9 cellular contexts compared by ENCODE assay signal in the genomic region with DNA sequence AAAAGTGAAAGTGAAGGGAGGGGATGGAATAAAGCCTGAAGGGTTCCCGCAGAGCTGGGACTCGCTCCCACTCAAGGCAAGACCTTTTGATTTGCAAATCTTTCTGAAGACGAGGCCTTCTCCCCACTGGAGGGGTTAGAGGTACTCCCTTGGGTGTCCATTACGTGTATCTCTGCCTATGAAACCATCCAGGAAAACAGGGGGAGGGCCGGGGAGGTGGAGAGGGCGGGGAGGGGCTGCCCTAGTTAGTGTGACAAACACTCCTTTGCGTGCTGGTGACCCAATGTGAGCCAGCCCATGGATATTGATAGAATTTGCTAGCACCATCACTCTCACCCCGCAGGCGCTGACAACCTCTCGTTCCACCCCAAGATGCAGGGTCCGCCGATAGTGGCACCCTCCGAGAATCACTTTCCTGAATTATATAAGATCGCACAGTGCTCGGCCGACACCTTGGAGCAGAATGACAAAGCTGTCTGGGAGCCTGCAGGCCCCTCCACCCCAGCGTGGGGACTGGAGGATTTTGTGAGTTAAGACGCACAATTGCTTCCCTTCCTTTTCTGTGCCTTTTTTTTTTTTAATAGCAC.
A peak's percentile ranks its signal among the peaks of the same experiment; 100 is the strongest.
DNase-seq lines count a peak whose midpoint lies in the region; ATAC-seq lines count a peak whose summit lies in the region.
"Had no signal": no experiment of that assay in that cellular context is flagged by ENCODE, and none has a peak within 500 bp of the region (broad histone marks: within the 10 kb centered on the region; RNA-seq: fewer than 3 reads in every experiment).

No MANE protein-coding gene starts in this region.

- H3K36me3 ChIP-seq in HAP-1 (replicated peaks) (no peaks in the 10 kb centered on the region), iPS-20b (ENCODE audit: insufficient read depth, low read depth, low read length) (peaks cover 6% of the 10 kb centered on the region; the same call in 1 of the 2 replicates)
- H3K36me3 ChIP-seq: brain microvascular endothelial cell had no signal

- peak overlapping the region; percentile 54 for H3K4me3 Mint-ChIP-seq in activated T-helper 1 cell treated with anti-CD3 and anti-CD28 coated beads, Interleukin-12 subunit alpha, Interleukin-12 subunit beta, Interleukin-2, Interleukin-4 antibody, amounts not matched to agents 30 ng/mL and 10 ng/mL and 1 ng/mL, durations not matched to agents 14 hours and 24 hours and 36 hours
- H3K4me3 Mint-ChIP-seq in stimulated activated naive B cell treated with anti-CD40 and anti-IgM and Interleukin-4, amounts not matched to agents 10 μg/mL and 1 μg/mL and 100 μg/mL, for 72 hours: peak overlapping the region; percentile 86

- H3K4me1 ChIP-seq in HAP-1 (peaks cover 8% of the 10 kb centered on the region), iPS-20b (ENCODE audit: insufficient read depth, low read length) (peaks cover 18% of the 10 kb centered on the region; the same call in 1 of the 2 replicates)

- no peaks in the 10 kb centered on the region for H3K27me3 Mint-ChIP-seq in activated T-helper 1 cell treated with anti-CD3 and anti-CD28 coated beads, Interleukin-12 subunit alpha, Interleukin-12 subunit beta, Interleukin-2, Interleukin-4 antibody, amounts not matched to agents 30 ng/mL and 10 ng/mL and 1 ng/mL, durations not matched to agents 14 hours and 24 hours and 36 hours (ENCODE audit: insufficient read depth)
- H3K27me3 Mint-ChIP-seq in stimulated activated naive B cell treated with anti-CD40 and anti-IgM and Interleukin-4, amounts not matched to agents 10 μg/mL and 1 μg/mL and 100 μg/mL, for 72 hours: peaks cover 32 to 47% of the 10 kb centered on the region in 2 donors

- DNase-seq in HAP-1 (ENCODE audit: low spot score in 2 of 2) (peak; percentile 9 to 56), occipital lobe (lab: John Stamatoyannopoulos, UW) (no peak), NK-92 (lab: John Stamatoyannopoulos, UW; ENCODE audit: unreplicated experiment) (no peak)
- DNase-seq in activated T-helper 1 cell treated with anti-CD3 and anti-CD28 coated beads, Interleukin-12 subunit alpha, Interleukin-12 subunit beta, Interleukin-2, Interleukin-4 antibody, amounts not matched to agents 30 ng/mL and 10 ng/mL and 1 ng/mL, durations not matched to agents 14 hours and 24 hours and 36 hours (ENCODE audit: low spot score): no peak
- no peak for DNase-seq in stimulated activated naive B cell treated with anti-CD40 and anti-IgM and Interleukin-4, amounts not matched to agents 10 μg/mL and 1 μg/mL and 100 μg/mL, for 72 hours
- no peak for DNase-seq in effector CD4-positive, alpha-beta T cell
- DNase-seq: midbrain had no signal

- H3K27me3 ChIP-seq in HAP-1 (ENCODE audit: low read depth) (no peaks in the 10 kb centered on the region), iPS-20b (ENCODE audit: insufficient read depth, low read length) (no peaks in the 10 kb centered on the region)
- H3K27me3 ChIP-seq: brain microvascular endothelial cell had no signal

- peak; percentile 22 to 29 for ATAC-seq in stimulated activated naive B cell treated with anti-CD40 and anti-IgM and Interleukin-4, amounts not matched to agents 10 μg/mL and 1 μg/mL and 100 μg/mL, for 72 hours (replicated peaks)

- H3K4me1 Mint-ChIP-seq in activated T-helper 1 cell treated with anti-CD3 and anti-CD28 coated beads, Interleukin-12 subunit alpha, Interleukin-12 subunit beta, Interleukin-2, Interleukin-4 antibody, amounts not matched to agents 30 ng/mL and 10 ng/mL and 1 ng/mL, durations not matched to agents 14 hours and 24 hours and 36 hours (ENCODE audit: low read depth): peaks cover 9% of the 10 kb centered on the region
- H3K4me1 Mint-ChIP-seq in stimulated activated naive B cell treated with anti-CD40 and anti-IgM and Interleukin-4, amounts not matched to agents 10 μg/mL and 1 μg/mL and 100 μg/mL, for 72 hours: peaks cover 15 to 37% of the 10 kb centered on the region in 2 donors

- peak overlapping the region; percentile 6 for H3K27ac ChIP-seq in iPS-20b (ENCODE audit: low read length)
- H3K27ac ChIP-seq: brain microvascular endothelial cell had no signal

- H3K9me3 ChIP-seq in HAP-1 (no peaks in the 10 kb centered on the region), iPS-20b (ENCODE audit: insufficient read depth, low read depth, low read length) (no peaks in the 10 kb centered on the region)

- in situ Hi-C loops in HAP-1 (cut with MboI; ENCODE audit: low sequenced_read_pairs): no loop called here

- peak overlapping the region; percentile 56; the same call in 1 of the 2 replicates for H3K9ac ChIP-seq in iPS-20b (ENCODE audit: low read depth, low read length)

- no peaks in the 10 kb centered on the region for H3K36me3 Mint-ChIP-seq in activated T-helper 1 cell treated with anti-CD3 and anti-CD28 coated beads, Interleukin-12 subunit alpha, Interleukin-12 subunit beta, Interleukin-2, Interleukin-4 antibody, amounts not matched to agents 30 ng/mL and 10 ng/mL and 1 ng/mL, durations not matched to agents 14 hours and 24 hours and 36 hours (ENCODE audit: low read depth)
- H3K36me3 Mint-ChIP-seq in stimulated activated naive B cell treated with anti-CD40 and anti-IgM and Interleukin-4, amounts not matched to agents 10 μg/mL and 1 μg/mL and 100 μg/mL, for 72 hours: no peaks in the 10 kb centered on the region

- H3K4me3 ChIP-seq in HAP-1 (no peak overlapping the region), iPS-20b (ENCODE audit: low read length) (no peak overlapping the region)

- intact Hi-C loops in activated T-helper 1 cell treated with anti-CD3 and anti-CD28 coated beads, Interleukin-12 subunit alpha, Interleukin-12 subunit beta, Interleukin-2, Interleukin-4 antibody, amounts not matched to agents 30 ng/mL and 10 ng/mL and 1 ng/mL, durations not matched to agents 14 hours and 24 hours and 36 hours (cut with micrococcal nuclease): no loop called here

- no peak overlapping the region for H3K27ac Mint-ChIP-seq in activated T-helper 1 cell treated with anti-CD3 and anti-CD28 coated beads, Interleukin-12 subunit alpha, Interleukin-12 subunit beta, Interleukin-2, Interleukin-4 antibody, amounts not matched to agents 30 ng/mL and 10 ng/mL and 1 ng/mL, durations not matched to agents 14 hours and 24 hours and 36 hours
- peak overlapping the region; percentile 86 for H3K27ac Mint-ChIP-seq in stimulated activated naive B cell treated with anti-CD40 and anti-IgM and Interleukin-4, amounts not matched to agents 10 μg/mL and 1 μg/mL and 100 μg/mL, for 72 hours

- H3K9me3 Mint-ChIP-seq in activated T-helper 1 cell treated with anti-CD3 and anti-CD28 coated beads, Interleukin-12 subunit alpha, Interleukin-12 subunit beta, Interleukin-2, Interleukin-4 antibody, amounts not matched to agents 30 ng/mL and 10 ng/mL and 1 ng/mL, durations not matched to agents 14 hours and 24 hours and 36 hours: no peaks in the 10 kb centered on the region
- H3K9me3 Mint-ChIP-seq in stimulated activated naive B cell treated with anti-CD40 and anti-IgM and Interleukin-4, amounts not matched to agents 10 μg/mL and 1 μg/mL and 100 μg/mL, for 72 hours: no peaks in the 10 kb centered on the region

Comparison
In these comparisons a context has a peak if more than half of its experiments do, and no peak if none do; other contexts are left out.
1. DNase-seq: peak in HAP-1 (2 of 2); none in activated T-helper 1 cell treated with anti-CD3 and anti-CD28 coated beads, Interleukin-12 subunit alpha, Interleukin-12 subunit beta, Interleukin-2, Interleukin-4 antibody, amounts not matched to agents 30 ng/mL and 10 ng/mL and 1 ng/mL, durations not matched to agents 14 hours and 24 hours and 36 hours (single experiment), stimulated activated naive B cell treated with anti-CD40 and anti-IgM and Interleukin-4, amounts not matched to agents 10 μg/mL and 1 μg/mL and 100 μg/mL, for 72 hours (single experiment), effector CD4-positive, alpha-beta T cell (single experiment), occipital lobe (single experiment) and NK-92 (single experiment).